1 cellular context compared by ENCODE assay signal in genomic region chr4:133129237-133129636, GRCh38.
TF ChIP-seq lines count a peak whose summit lies in the region.

No MANE protein-coding gene starts in this region.

TF ChIP-seq in H1, 55 proteins besides CTCF, POLR2A, EP300 and RAD21 (continued from another document):
- TF ChIP-seq CHD7 (IDR thresholded peaks at IDR 0.05; ENCODE audit: insufficient replicate concordance, low read length) = no peak
- no peak for TF ChIP-seq RNF2 (IDR thresholded peaks at IDR 0.05; ENCODE audit: borderline replicate concordance, low read depth, low read length, missing control alignments, poor library complexity, severe bottlenecking)
- no peak for TF ChIP-seq BCL11A (IDR thresholded peaks at IDR 0.05; ENCODE audit: low read depth in 2 of 2, low read length in 2 of 2)
- no peak for TF ChIP-seq HDAC2 (IDR thresholded peaks at IDR 0.05; ENCODE audit: borderline replicate concordance in 1 of 2, low read depth in 2 of 2, low read length in 2 of 2)
- TF ChIP-seq JUND (IDR thresholded peaks at IDR 0.05; ENCODE audit: low read length) = no peak
- no peak for TF ChIP-seq CBX8 (IDR thresholded peaks at IDR 0.05; ENCODE audit: borderline replicate concordance, low read depth, low read length)
- TF ChIP-seq TBP (IDR thresholded peaks at IDR 0.05; ENCODE audit: low read depth, low read length) = no peak
- no peak for TF ChIP-seq SRF (IDR thresholded peaks at IDR 0.05; ENCODE audit: low read depth, low read length)
- TF ChIP-seq ATF3 (IDR thresholded peaks at IDR 0.05; ENCODE audit: insufficient read depth, low read depth, low read length) = no peak
- no peak for TF ChIP-seq TCF12 (IDR thresholded peaks at IDR 0.05; ENCODE audit: low read depth, low read length)
- no peak for TF ChIP-seq TAF7 (optimal IDR thresholded peaks at IDR 0.05; ENCODE audit: borderline replicate concordance, low read depth, low read length)
- TF ChIP-seq HDAC6 (IDR thresholded peaks at IDR 0.05; ENCODE audit: low read depth, low read length) = no peak
- no peak for TF ChIP-seq SIX5 (IDR thresholded peaks at IDR 0.05; ENCODE audit: low read depth, low read length)
- no peak for TF ChIP-seq FOSL1 (IDR thresholded peaks at IDR 0.05; ENCODE audit: insufficient read depth, low read depth, low read length)
- TF ChIP-seq JUN (IDR thresholded peaks at IDR 0.05; ENCODE audit: low read depth, low read length) = no peak
- no peak for TF ChIP-seq SIN3A (conservative IDR thresholded peaks at IDR 0.05 in 1 of 2, IDR thresholded peaks at IDR 0.05 in 1 of 2; ENCODE audit: low read depth in 1 of 2, low read length in 2 of 2)
- no peak for TF ChIP-seq POU5F1 (IDR thresholded peaks at IDR 0.05; ENCODE audit: low read depth, low read length)
- TF ChIP-seq TEAD4 (IDR thresholded peaks at IDR 0.05; ENCODE audit: low read depth, low read length) = no peak
- TF ChIP-seq RXRA (IDR thresholded peaks at IDR 0.05; ENCODE audit: insufficient read depth, low read depth, low read length) = no peak
